In genomic region chr3:53196575-53197407, GRCh38 we compare ENCODE assay signal across 8 cellular contexts. TPM values are rescaled to one million over a fixed set of nuclear protein-coding genes. Genes with fewer than 3 reads are reported as not detected.
DNase-seq lines count a peak whose midpoint lies in the region; ATAC-seq and TF ChIP-seq lines count a peak whose summit lies in the region.

No MANE protein-coding gene starts in this region.

- H3K27me3 Mint-ChIP-seq in mesothelial cell of epicardium (ENCODE audit: low read depth) = peaks cover 14% of the 10 kb centered on the region

- H3K27ac Mint-ChIP-seq in mesothelial cell of epicardium = no peak overlapping the region

- H3K27ac ChIP-seq in caudate nucleus (ENCODE audit: low read depth, low read length) = peak overlapping the region; percentile 49

- H3K36me3 Mint-ChIP-seq in mesothelial cell of epicardium = peaks cover 2% of the 10 kb centered on the region

- no peak overlapping the region for H3K4me3 Mint-ChIP-seq in mesothelial cell of epicardium

- ATAC-seq in GM21529 (IDR thresholded peaks at IDR 0.05; ENCODE audit: unreplicated experiment) = peak; percentile 34

- H3K9me3 Mint-ChIP-seq in mesothelial cell of epicardium = no peaks in the 10 kb centered on the region

- peak; percentile 51 for DNase-seq in Ammon's horn (ENCODE audit: low spot score)
- DNase-seq in RPMI8226 = peak; percentile 77
- DNase-seq in caudate nucleus (lab: John Stamatoyannopoulos, UW) = peak in 41 of 61 donors; percentile 12 to 89 (median 45)
- peak; percentile 62 for DNase-seq in stimulated activated CD4-positive, alpha-beta T cell treated with anti-CD3 and anti-CD28 coated beads, Interleukin-1b, Interleukin-23, amount 100 ng/mL, for 48 hours
- no peak for DNase-seq in mesothelial cell of epicardium (ENCODE audit: low spot score in 2 of 2, unreplicated experiment in 2 of 2)
- DNase-seq in NCI-H2227 (lab: John Stamatoyannopoulos, UW; ENCODE audit: unreplicated experiment) = no peak
- DNase-seq in SHP77 (lab: John Stamatoyannopoulos, UW) = no peak

- no peak for TF ChIP-seq CTCF in mesothelial cell of epicardium (IDR thresholded peaks at IDR 0.05; ENCODE audit: unreplicated experiment)

- peaks cover 16% of the 10 kb centered on the region for H3K4me1 Mint-ChIP-seq in mesothelial cell of epicardium

RNA-seq across cellular contexts. Expression of gene PRKCD, which starts 35.8 kb away (rescaled TPM):
- total RNA-seq in mesothelial cell of epicardium = 15.2 to 17.0 TPM (median 16.1 TPM) in 3 replicates

RNA-seq across cellular contexts. Expression of gene TKT, which starts 59.0 kb away (rescaled TPM):
- 181 to 185 TPM (median 181 TPM) in 3 replicates for total RNA-seq in mesothelial cell of epicardium

Comparison
In these comparisons a context has a peak if more than half of its experiments do, and no peak if none do; other contexts are left out.
1. DNase-seq: peak in Ammon's horn (single experiment), RPMI8226 (single experiment), caudate nucleus (41 of 61) and stimulated activated CD4-positive, alpha-beta T cell treated with anti-CD3 and anti-CD28 coated beads, Interleukin-1b, Interleukin-23, amount 100 ng/mL, for 48 hours (single experiment); none in mesothelial cell of epicardium (0 of 2), NCI-H2227 (single experiment) and SHP77 (0 of 2).